In the genomic region with DNA sequence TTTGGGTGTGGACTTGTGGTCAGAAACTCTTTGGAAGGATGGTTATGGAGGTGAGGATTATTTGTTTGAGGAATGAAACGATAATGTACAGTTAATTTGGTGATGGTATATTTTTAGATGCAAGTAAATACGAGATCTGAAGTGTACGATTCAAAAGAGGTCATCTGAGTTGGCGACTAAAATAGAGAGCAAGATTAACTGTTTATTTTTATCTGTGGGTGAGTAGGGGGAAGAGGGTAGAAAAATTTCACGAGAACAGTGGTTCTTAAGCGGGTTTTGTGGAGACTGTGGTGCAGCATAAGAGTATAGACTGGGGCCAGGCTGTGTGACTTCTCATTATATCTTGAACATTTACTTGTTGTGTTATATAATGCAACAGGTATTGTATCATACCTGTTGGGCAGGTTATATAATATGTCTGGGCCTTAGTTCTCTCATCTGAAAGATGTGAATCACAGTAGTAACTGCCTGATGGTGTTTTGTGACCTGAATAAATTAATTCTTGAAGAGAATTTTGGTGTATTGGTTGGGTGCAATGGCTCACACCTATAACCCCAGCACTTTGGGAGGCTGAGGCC, we compare ENCODE assay signal across 21 cellular contexts.
A peak's percentile ranks its signal among the peaks of the same experiment; 100 is the strongest.
DNase-seq lines count a peak whose midpoint lies in the region; ATAC-seq, FAIRE-seq and TF ChIP-seq lines count a peak whose summit lies in the region.
"Had no signal": no experiment of that assay in that cellular context is flagged by ENCODE, and none has a peak within 500 bp of the region (broad histone marks: within the 10 kb centered on the region; RNA-seq: fewer than 3 reads in every experiment).

No MANE protein-coding gene starts in this region.

- ATAC-seq in PC-3 = no peak
- ATAC-seq in GM12878 = no peak
- ATAC-seq in naive thymus-derived CD4-positive, alpha-beta T cell = no peak
- ATAC-seq: T-helper 17 cell had no signal

- H3K27me3 ChIP-seq in PC-3 (ENCODE audit: low read length) (no peaks in the 10 kb centered on the region), GM12878 (replicated peaks in 1 of 2; ENCODE audit: control insufficient read depth in 2 of 2, insufficient read depth in 2 of 2, low read length in 1 of 2) (no peaks in the 10 kb centered on the region), ovary (no peaks in the 10 kb centered on the region)
- no peaks in the 10 kb centered on the region for H3K27me3 ChIP-seq in naive thymus-derived CD4-positive, alpha-beta T cell (ENCODE audit: control insufficient read depth in 2 of 2, insufficient read depth in 2 of 2, low read length in 2 of 2)
- H3K27me3 ChIP-seq: BLaER1 treated with 17β-estradiol and CSF1 and Interleukin-3, amounts not matched to agents 10 nM and 100 nM; heart left ventricle; testis had no signal

- BruUV-seq in PC-3 (replicated peaks; lab: Mats Ljungman, UMichigan) (no TSS peak), GM12878 (replicated peaks; lab: Mats Ljungman, UMichigan) (no TSS peak)

- H3K27ac Mint-ChIP-seq in T-helper 2 cell treated with Interferon-gamma antibody and Interleukin-4, amounts not matched to agents 5 μg/mL and 100 μg/mL, for 36 hours = peak overlapping the region; percentile 67
- peak overlapping the region in 5 of 9 donors; percentile 16 to 72 (median 64) for H3K27ac Mint-ChIP-seq in naive thymus-derived CD4-positive, alpha-beta T cell
- H3K27ac Mint-ChIP-seq: activated B cell treated with CpG ODN at 0.5 μM for 24 hours had no signal

- H3K9me3 Mint-ChIP-seq in T-helper 2 cell treated with Interferon-gamma antibody and Interleukin-4, amounts not matched to agents 5 μg/mL and 100 μg/mL, for 36 hours = peaks cover 32% of the 10 kb centered on the region
- peaks cover 0 to 42% (median 18%) of the 10 kb centered on the region in 11 donors for H3K9me3 Mint-ChIP-seq in naive thymus-derived CD4-positive, alpha-beta T cell

- H2AFZ ChIP-seq in PC-3 (ENCODE audit: low read length) (no peak overlapping the region), GM12878 (ENCODE audit: control insufficient read depth, low read depth, low read length) (no peak overlapping the region)

- 9% methylated on average over 6 of the region's 6 CpGs for WGBS in GM12878 (ENCODE audit: insufficient coverage, insufficient replicate concordance, low lambda C conversion rate, missing lambda C conversion rate)
- WGBS in ovary, 3 donors = 87 to 93% (median 89%) methylated on average over 6 of the region's 6 CpGs

- H3F3A ChIP-seq in PC-3 (ENCODE audit: low read length, unreplicated experiment) = no peaks in the 10 kb centered on the region

- H3K4me1 Mint-ChIP-seq in T-helper 2 cell treated with Interferon-gamma antibody and Interleukin-4, amounts not matched to agents 5 μg/mL and 100 μg/mL, for 36 hours (ENCODE audit: low read depth) = peaks cover 51% of the 10 kb centered on the region
- peaks cover 29 to 57% (median 40%) of the 10 kb centered on the region in 7 donors for H3K4me1 Mint-ChIP-seq in naive thymus-derived CD4-positive, alpha-beta T cell

- SMC1A ChIA-PET in GM12878 (lab: Charles Lee; ENCODE audit: uncharacterized antibody, unreplicated experiment) = no interaction called here

- no peak for DNase-seq in T-helper 2 cell treated with Interferon-gamma antibody and Interleukin-4, amounts not matched to agents 5 μg/mL and 100 μg/mL, for 36 hours (ENCODE audit: low spot score)
- DNase-seq in T-helper 2 cell (no peak), PC-3 (no peak), GM12878 (ENCODE audit: low read depth, low spot score) (no peak), CD1c-positive myeloid dendritic cell (ENCODE audit: extremely low spot score) (no peak), NCI-H2171 treated with DMSO at 0.1 percent for 48 hours (lab: John Stamatoyannopoulos, UW) (no peak), ovary (no peak)
- DNase-seq in naive thymus-derived CD4-positive, alpha-beta T cell = no peak
- DNase-seq: activated B cell treated with CpG ODN at 0.5 μM for 24 hours, DMS 273 treated with DMSO at 0.1 percent for 48 hours, heart left ventricle, NCI-H1930, NCI-H510A treated with DMSO at 0.1 percent for 48 hours, SIG-M5, small intestine, T-helper 17 cell, testis had no signal

- H3K27ac ChIP-seq in PC-3 (ENCODE audit: low read length) (peak overlapping the region; percentile 29; the same call in 1 of the 2 replicates), GM12878 (ENCODE audit: control insufficient read depth, insufficient read depth) (no peak overlapping the region), ovary (no peak overlapping the region)
- no peak overlapping the region for H3K27ac ChIP-seq in naive thymus-derived CD4-positive, alpha-beta T cell (ENCODE audit: low read depth, low read length)
- H3K27ac ChIP-seq: BLaER1 treated with 17β-estradiol and CSF1 and Interleukin-3, amounts not matched to agents 10 nM and 100 nM; HL-60; testis had no signal

- TF ChIP-seq EP300 in GM12878 (IDR thresholded peaks at IDR 0.05; ENCODE audit: borderline replicate concordance in 1 of 2, control insufficient read depth in 1 of 2, low read depth in 2 of 2, low read length in 2 of 2) = 0 out of 4 replicates have a peak, but pooled peaks of 1 of the 2 experiments have one; percentile 12
- TF ChIP-seq EP300 in ovary (IDR thresholded peaks at IDR 0.05) = no peak

- no peaks in the 10 kb centered on the region for H3K9me2 ChIP-seq in PC-3 (replicated peaks; ENCODE audit: low read length)

- no peak for TF ChIP-seq RAD21 in GM12878 (IDR thresholded peaks at IDR 0.05; ENCODE audit: insufficient read depth, low read depth, low read length)

- H3K27me3 Mint-ChIP-seq in T-helper 2 cell treated with Interferon-gamma antibody and Interleukin-4, amounts not matched to agents 5 μg/mL and 100 μg/mL, for 36 hours (ENCODE audit: low read depth) = no peaks in the 10 kb centered on the region
- H3K27me3 Mint-ChIP-seq in naive thymus-derived CD4-positive, alpha-beta T cell = no peaks in the 10 kb centered on the region
- H3K27me3 Mint-ChIP-seq: activated B cell treated with CpG ODN at 0.5 μM for 24 hours; central memory CD8-positive, alpha-beta T cell; T-helper 17 cell had no signal

- H3K79me2 ChIP-seq in PC-3 (ENCODE audit: low read length) = peaks cover 43% of the 10 kb centered on the region
- peaks cover 46% of the 10 kb centered on the region for H3K79me2 ChIP-seq in GM12878 (ENCODE audit: control insufficient read depth, insufficient read depth, low read length)

- peaks cover 66% of the 10 kb centered on the region for H3K36me3 Mint-ChIP-seq in T-helper 2 cell treated with Interferon-gamma antibody and Interleukin-4, amounts not matched to agents 5 μg/mL and 100 μg/mL, for 36 hours (ENCODE audit: low read depth)
- peaks cover 10 to 59% (median 45%) of the 10 kb centered on the region in 5 donors for H3K36me3 Mint-ChIP-seq in naive thymus-derived CD4-positive, alpha-beta T cell

- TF ChIP-seq CTCF in PC-3 (conservative IDR thresholded peaks at IDR 0.05; ENCODE audit: low read depth, low read length) = no peak
- no peak for TF ChIP-seq CTCF in GM12878 (IDR thresholded peaks at IDR 0.05 in 2 of 3, conservative IDR thresholded peaks at IDR 0.05 in 1 of 3; ENCODE audit: control insufficient read depth in 2 of 3, extremely low read depth in 1 of 3, insufficient read depth in 1 of 3, low read depth in 3 of 3, low read length in 3 of 3)
- TF ChIP-seq CTCF in ovary (IDR thresholded peaks at IDR 0.05) = no peak

- no peak overlapping the region for H3K4me3 ChIP-seq in PC-3 (ENCODE audit: low read length)
- H3K4me3 ChIP-seq in GM12878 = no peak overlapping the region
- H3K4me3 ChIP-seq in naive thymus-derived CD4-positive, alpha-beta T cell (ENCODE audit: low read length) = no peak overlapping the region
- H3K4me3 ChIP-seq in ovary = no peak overlapping the region
- H3K4me3 ChIP-seq: heart left ventricle, testis had no signal

- FAIRE-seq in GM12878 (lab: Jason Lieb, UNC) = no peak
- FAIRE-seq: GM12891, small intestine had no signal

- POLR2A ChIA-PET in PC-3 (lab: Charles Lee; ENCODE audit: unreplicated experiment) (no interaction called here), GM12878 (lab: Charles Lee) (no interaction called here)
- POLR2A ChIA-PET in naive thymus-derived CD4-positive, alpha-beta T cell (lab: Charles Lee) = interaction anchor here (0.8 kb wide), 1 partner anchor 28 kb away, joined by 5 read pairs; no protein-coding TSS in a partner anchor

- H3K4me1 ChIP-seq in PC-3 (ENCODE audit: insufficient read depth, low read length) (peaks cover 17% of the 10 kb centered on the region), GM12878 (ENCODE audit: control insufficient read depth, insufficient read depth, low read length) (peaks cover 14% of the 10 kb centered on the region), ovary (ENCODE audit: insufficient read depth) (peaks cover 3% of the 10 kb centered on the region)
- H3K4me1 ChIP-seq in naive thymus-derived CD4-positive, alpha-beta T cell (ENCODE audit: control insufficient read depth in 2 of 2, insufficient read depth in 2 of 2, low read length in 2 of 2) = peaks cover 13 to 14% of the 10 kb centered on the region in 2 donors
- H3K4me1 ChIP-seq: testis had no signal

- in situ Hi-C loops in GM12878 (cut with MboI) = no loop called here

- TF ChIP-seq POLR2A in GM12878 (IDR thresholded peaks at IDR 0.05; ENCODE audit: low read depth, low read length) = no peak
- TF ChIP-seq POLR2A in ovary (IDR thresholded peaks at IDR 0.05) = no peak

- H3K9me3 ChIP-seq in PC-3 (ENCODE audit: low read length) (peaks cover 9% of the 10 kb centered on the region), GM12878 (replicated peaks; ENCODE audit: control insufficient read depth, insufficient read depth, low read length) (peaks cover 17% of the 10 kb centered on the region), ovary (no peaks in the 10 kb centered on the region)
- H3K9me3 ChIP-seq in naive thymus-derived CD4-positive, alpha-beta T cell (ENCODE audit: control insufficient read depth in 2 of 3, low read length in 3 of 3) = peaks cover 0 to 11% (median 0%) of the 10 kb centered on the region in 3 experiments
- H3K9me3 ChIP-seq: testis had no signal

- 0 out of 2 replicates have a peak, but pooled peaks cover 4% of the 10 kb centered on the region for H4K20me1 ChIP-seq in PC-3 (ENCODE audit: low read length)
- no peaks in the 10 kb centered on the region for H4K20me1 ChIP-seq in GM12878 (ENCODE audit: control insufficient read depth, insufficient read depth)

- no peak overlapping the region for H3K9ac ChIP-seq in PC-3 (ENCODE audit: low read length)
- H3K9ac ChIP-seq in GM12878 (ENCODE audit: control insufficient read depth, insufficient read depth, low read length) = no peak overlapping the region
- H3K9ac ChIP-seq: BLaER1 treated with 17β-estradiol and CSF1 and Interleukin-3, amounts not matched to agents 10 nM and 100 nM had no signal

- intact Hi-C loops in PC-3 (cut with micrococcal nuclease) = no loop called here
- intact Hi-C loops in GM12878 (cut with micrococcal nuclease; ENCODE audit: unreplicated experiment) = no loop called here
- intact Hi-C loops in naive thymus-derived CD4-positive, alpha-beta T cell (cut with micrococcal nuclease) = no loop called here
- intact Hi-C loops in ovary (cut with DNase I) = no loop called here

- CTCF ChIA-PET in PC-3 (lab: Charles Lee) = no interaction called here
- CTCF ChIA-PET in GM12878 (lab: Yijun Ruan, JAX) = no interaction called here
- CTCF ChIA-PET in naive thymus-derived CD4-positive, alpha-beta T cell (lab: Charles Lee) = no interaction called here

- RAD21 ChIA-PET in GM12878 (lab: Charles Lee; ENCODE audit: unreplicated experiment) = no interaction called here

- H3K36me3 ChIP-seq in PC-3 (ENCODE audit: low read depth, low read length) = peaks cover 16% of the 10 kb centered on the region
- peaks cover 1 to 5% of the 10 kb centered on the region in 2 experiments; a peak in 3 of 4 replicates for H3K36me3 ChIP-seq in GM12878 (ENCODE audit: control insufficient read depth in 2 of 2, insufficient read depth in 2 of 2, low read length in 1 of 2)
- no peaks in the 10 kb centered on the region for H3K36me3 ChIP-seq in naive thymus-derived CD4-positive, alpha-beta T cell (ENCODE audit: control insufficient read depth in 2 of 3, insufficient read depth in 3 of 3, low read length in 3 of 3)
- H3K36me3 ChIP-seq in ovary = no peaks in the 10 kb centered on the region
- H3K36me3 ChIP-seq: heart left ventricle had no signal

- H3K4me3 Mint-ChIP-seq in T-helper 2 cell treated with Interferon-gamma antibody and Interleukin-4, amounts not matched to agents 5 μg/mL and 100 μg/mL, for 36 hours = no peak overlapping the region
- H3K4me3 Mint-ChIP-seq in naive thymus-derived CD4-positive, alpha-beta T cell = peak overlapping the region in 1 of 10 donors; percentile 14
- H3K4me3 Mint-ChIP-seq: activated B cell treated with CpG ODN at 0.5 μM for 24 hours; central memory CD8-positive, alpha-beta T cell; T-helper 17 cell had no signal

- peak overlapping the region; percentile 24 for H3K4me2 ChIP-seq in PC-3 (ENCODE audit: low read length)
- H3K4me2 ChIP-seq in GM12878 (ENCODE audit: control insufficient read depth, insufficient read depth) = no peak overlapping the region
- H3K4me2 ChIP-seq: BLaER1 treated with 17β-estradiol and CSF1 and Interleukin-3, amounts not matched to agents 10 nM and 100 nM had no signal
